8 cellular contexts compared by ENCODE assay signal in the genomic region with DNA sequence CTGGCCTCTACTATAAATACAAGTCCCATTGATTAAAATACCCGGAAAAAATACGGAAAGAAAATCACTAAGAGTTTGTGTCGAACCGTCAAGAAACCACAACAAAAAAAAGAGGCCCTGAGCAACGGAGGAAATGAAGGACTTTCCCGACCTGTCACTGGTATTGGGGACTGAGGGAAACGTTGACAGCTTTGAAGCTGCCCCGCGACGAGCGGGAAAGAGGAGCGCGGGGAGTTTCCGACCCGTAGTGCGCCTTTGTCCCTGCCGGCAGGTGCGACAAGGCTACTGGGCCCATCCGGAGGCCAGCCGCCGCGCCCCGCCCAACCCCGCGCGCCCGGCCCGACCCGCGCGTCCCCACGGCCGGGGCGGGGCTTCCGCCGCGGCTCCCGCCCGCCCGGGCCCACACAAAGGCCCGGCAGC. TPM values are rescaled to one million over a fixed set of nuclear protein-coding genes. Genes with fewer than 3 reads are reported as not detected.
DNase-seq lines count a peak whose midpoint lies in the region; ATAC-seq and TF ChIP-seq lines count a peak whose summit lies in the region.

No MANE protein-coding gene starts in this region.

- WGBS in psoas muscle, 3 donors = 0% methylated on average over 16 to 41 of the region's 41 CpGs

- H3K36me3 ChIP-seq in psoas muscle (ENCODE audit: insufficient read depth in 1 of 2, low read depth in 1 of 2) = peaks cover 33 to 49% of the 10 kb centered on the region in 2 donors
- H3K36me3 ChIP-seq in uterus = no peaks in the 10 kb centered on the region

- ATAC-seq in HG02610 (IDR thresholded peaks at IDR 0.05; ENCODE audit: unreplicated experiment) = peak; percentile 73
- ATAC-seq in left ventricle myocardium superior = peak; percentile 94
- peak; percentile 91 to 92 (median 91) for ATAC-seq in psoas muscle

- peak overlapping the region; percentile 96 for H3K4me3 ChIP-seq in GM12875 (ENCODE audit: low read depth, low read length)
- peak overlapping the region; percentile 91 for H3K4me3 ChIP-seq in psoas muscle
- H3K4me3 ChIP-seq in uterus = peak overlapping the region; percentile 73 to 92

- no peak for TF ChIP-seq CTCF in GM12875 (IDR thresholded peaks at IDR 0.05; ENCODE audit: borderline replicate concordance, insufficient read depth, low read depth, low read length)
- no peak for TF ChIP-seq CTCF in psoas muscle (IDR thresholded peaks at IDR 0.05)
- TF ChIP-seq CTCF in uterus (IDR thresholded peaks at IDR 0.05) = no peak

- H3K27me3 ChIP-seq in psoas muscle (ENCODE audit: insufficient read depth in 3 of 3, low read length in 2 of 3) (no peaks in the 10 kb centered on the region), uterus (no peaks in the 10 kb centered on the region)

- no peak for TF ChIP-seq POLR2A in uterus (IDR thresholded peaks at IDR 0.05)

- H3K27ac ChIP-seq in psoas muscle (peak overlapping the region; percentile 93), uterus (peak overlapping the region; percentile 97 to 99)

- H3K9me3 ChIP-seq in psoas muscle = no peaks in the 10 kb centered on the region
- H3K9me3 ChIP-seq in uterus = no peaks in the 10 kb centered on the region

- H3K4me1 ChIP-seq in psoas muscle (peaks cover 39% of the 10 kb centered on the region), uterus (peaks cover 0 to 10% of the 10 kb centered on the region in 2 donors)

- intact Hi-C loops in left ventricle myocardium superior (cut with micrococcal nuclease) = no loop called here
- intact Hi-C loops in psoas muscle (cut with DNase I) = loop anchor here in 1 of 2 donors (2.0 to 5.0 kb wide), 3 partner anchors 20 to 228 kb away; partner anchors contain the start of genes GLT8D1 and NISCH
- intact Hi-C loops in uterus (cut with DNase I; ENCODE audit: low total_unique reads) = no loop called here

- DNase-seq in NCI-H1092 treated with DMSO at 0.1 percent for 48 hours (lab: John Stamatoyannopoulos, UW) (peak; percentile 76), T follicular helper cell (ENCODE audit: low read depth) (peak; percentile 59), amniotic stem cell (lab: John Stamatoyannopoulos, UW) (peak; percentile 78), left ventricle myocardium superior (peak; percentile 91), psoas muscle (peak; percentile 88 to 90), uterus (peak; percentile 58 to 77)

RNA-seq across cellular contexts. Expression of gene PBRM1, which starts 0.4 kb away (rescaled TPM):
- total RNA-seq in left ventricle myocardium superior = 55.0 TPM
- total RNA-seq in psoas muscle = 10 to 100 TPM; 38.0 to 46.7 (median 39.9) TPM
- polyA plus RNA-seq in psoas muscle = 10 to 100 TPM in 2 of 3 donors, 1 to 10 TPM in 1; 7.5 to 21.9 (median 12.1) TPM
- 100 to 1,000 TPM in 1 of 4 donors, 10 to 100 TPM in 3; 22.5 to 152 (median 56.6) TPM for total RNA-seq in uterus

RNA-seq across cellular contexts. Expression of gene GNL3, which starts 0.5 kb away (rescaled TPM):
- total RNA-seq in left ventricle myocardium superior (27.8 TPM), psoas muscle (100 to 1,000 TPM in 1 of 4 donors, 10 to 100 TPM in 3; 47.3 to 109 (median 67.9) TPM), uterus (100 to 1,000 TPM in 1 of 4 donors, 10 to 100 TPM in 3; 29.5 to 108 (median 53.9) TPM)
- polyA plus RNA-seq in psoas muscle = 100 to 1,000 TPM in 2 of 3 donors, 10 to 100 TPM in 1; 80.6 to 145 (median 135) TPM

RNA-seq across cellular contexts. Expression of gene GLT8D1, which starts 20.3 kb away (rescaled TPM):
- 27.4 TPM for total RNA-seq in left ventricle myocardium superior
- 10 to 100 TPM; 12.0 to 20.5 (median 19.8) TPM for total RNA-seq in psoas muscle
- 10 to 100 TPM; 16.6 to 40.1 (median 22.2) TPM for polyA plus RNA-seq in psoas muscle
- total RNA-seq in uterus = 100 to 1,000 TPM in 1 of 4 donors, 10 to 100 TPM in 2, 1 to 10 TPM in 1; 7.9 to 141 (median 48.9) TPM

RNA-seq across cellular contexts. Expression of gene SPCS1, which starts 20.6 kb away (rescaled TPM):
- total RNA-seq in left ventricle myocardium superior = 84.1 TPM
- total RNA-seq in psoas muscle = 10 to 100 TPM; 55.7 to 85.6 (median 75.3) TPM
- polyA plus RNA-seq in psoas muscle = 100 to 1,000 TPM; 108 to 133 (median 116) TPM
- 10 to 100 TPM in 3 of 4 donors, 1 to 10 TPM in 1; 9.0 to 67.4 (median 59.1) TPM for total RNA-seq in uterus

Comparison
In these comparisons a context has a peak if more than half of its experiments do, and no peak if none do; other contexts are left out.
1. Peak in every context shown above with its lines: DNase-seq, ATAC-seq, H3K4me3 ChIP-seq and H3K27ac ChIP-seq.